ENCODE assay signal across 1 cellular context in the genomic region with DNA sequence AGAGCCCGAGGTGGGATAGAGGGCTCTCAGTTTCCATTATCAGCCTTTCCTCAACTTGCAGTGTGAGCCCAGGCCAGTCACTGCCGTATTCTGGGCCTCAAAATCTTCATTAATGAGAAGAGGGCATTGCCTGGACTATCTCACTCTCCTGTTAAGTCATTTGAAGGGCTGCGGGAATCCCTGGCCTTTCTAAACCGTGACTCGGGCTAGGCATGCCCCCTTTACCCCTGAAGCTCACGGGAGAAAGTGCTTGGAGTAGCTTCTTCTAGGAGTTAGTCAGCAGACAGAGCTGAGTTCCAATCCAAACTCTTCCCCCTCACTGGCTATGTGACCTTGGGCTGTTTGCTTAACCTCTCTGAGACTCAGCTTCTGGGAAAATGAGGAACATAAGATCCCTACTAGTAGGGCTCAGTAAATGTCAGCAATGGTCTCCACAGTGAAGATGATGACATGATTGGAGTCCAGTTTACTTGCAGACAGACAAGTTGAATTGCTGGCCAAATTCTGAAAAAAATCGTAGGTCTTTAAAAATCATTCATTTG.
TF ChIP-seq lines count a peak whose summit lies in the region.

No MANE protein-coding gene starts in this region.

TF ChIP-seq in HCT116, 20 proteins besides CTCF, POLR2A, EP300 and RAD21:
- TF ChIP-seq, protein P1, sequence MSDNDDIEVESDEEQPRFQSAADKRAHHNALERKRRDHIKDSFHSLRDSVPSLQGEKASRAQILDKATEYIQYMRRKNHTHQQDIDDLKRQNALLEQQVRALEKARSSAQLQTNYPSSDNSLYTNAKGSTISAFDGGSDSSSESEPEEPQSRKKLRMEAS (IDR thresholded peaks at IDR 0.05) = no peak
- TF ChIP-seq CEBPB (IDR thresholded peaks at IDR 0.05; ENCODE audit: low read depth) = no peak
- TF ChIP-seq, protein P2, sequence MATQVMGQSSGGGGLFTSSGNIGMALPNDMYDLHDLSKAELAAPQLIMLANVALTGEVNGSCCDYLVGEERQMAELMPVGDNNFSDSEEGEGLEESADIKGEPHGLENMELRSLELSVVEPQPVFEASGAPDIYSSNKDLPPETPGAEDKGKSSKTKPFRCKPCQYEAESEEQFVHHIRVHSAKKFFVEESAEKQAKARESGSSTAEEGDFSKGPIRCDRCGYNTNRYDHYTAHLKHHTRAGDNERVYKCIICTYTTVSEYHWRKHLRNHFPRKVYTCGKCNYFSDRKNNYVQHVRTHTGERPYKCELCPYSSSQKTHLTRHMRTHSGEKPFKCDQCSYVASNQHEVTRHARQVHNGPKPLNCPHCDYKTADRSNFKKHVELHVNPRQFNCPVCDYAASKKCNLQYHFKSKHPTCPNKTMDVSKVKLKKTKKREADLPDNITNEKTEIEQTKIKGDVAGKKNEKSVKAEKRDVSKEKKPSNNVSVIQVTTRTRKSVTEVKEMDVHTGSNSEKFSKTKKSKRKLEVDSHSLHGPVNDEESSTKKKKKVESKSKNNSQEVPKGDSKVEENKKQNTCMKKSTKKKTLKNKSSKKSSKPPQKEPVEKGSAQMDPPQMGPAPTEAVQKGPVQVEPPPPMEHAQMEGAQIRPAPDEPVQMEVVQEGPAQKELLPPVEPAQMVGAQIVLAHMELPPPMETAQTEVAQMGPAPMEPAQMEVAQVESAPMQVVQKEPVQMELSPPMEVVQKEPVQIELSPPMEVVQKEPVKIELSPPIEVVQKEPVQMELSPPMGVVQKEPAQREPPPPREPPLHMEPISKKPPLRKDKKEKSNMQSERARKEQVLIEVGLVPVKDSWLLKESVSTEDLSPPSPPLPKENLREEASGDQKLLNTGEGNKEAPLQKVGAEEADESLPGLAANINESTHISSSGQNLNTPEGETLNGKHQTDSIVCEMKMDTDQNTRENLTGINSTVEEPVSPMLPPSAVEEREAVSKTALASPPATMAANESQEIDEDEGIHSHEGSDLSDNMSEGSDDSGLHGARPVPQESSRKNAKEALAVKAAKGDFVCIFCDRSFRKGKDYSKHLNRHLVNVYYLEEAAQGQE (IDR thresholded peaks at IDR 0.05; ENCODE audit: low read depth) = no peak
